8 cellular contexts compared by ENCODE assay signal in genomic region chr14:50520947-50521815, GRCh38. TPM values are rescaled to one million over a fixed set of nuclear protein-coding genes. Genes with fewer than 3 reads are reported as not detected.
DNase-seq lines count a peak whose midpoint lies in the region; ATAC-seq and TF ChIP-seq lines count a peak whose summit lies in the region.

No MANE protein-coding gene starts in this region.

- H3K4me3 Mint-ChIP-seq in naive thymus-derived CD8-positive, alpha-beta T cell: peak overlapping the region in 4 of 10 donors; percentile 25 to 73 (median 57)

- H3K9me3 ChIP-seq in Panc1 (ENCODE audit: control insufficient read depth, insufficient read depth, low read depth, low read length) (no peaks in the 10 kb centered on the region), body of pancreas (no peaks in the 10 kb centered on the region), vagina (no peaks in the 10 kb centered on the region)

- ATAC-seq in HG02623 (IDR thresholded peaks at IDR 0.05; ENCODE audit: unreplicated experiment) (peak; percentile 47), Panc1 (peak; percentile 94), body of pancreas (peak; percentile 92)
- no peak for ATAC-seq in naive thymus-derived CD8-positive, alpha-beta T cell

- no peaks in the 10 kb centered on the region for H3K27me3 Mint-ChIP-seq in naive thymus-derived CD8-positive, alpha-beta T cell

- intact Hi-C loops in Panc1 (cut with micrococcal nuclease; ENCODE audit: unreplicated experiment): no loop called here
- intact Hi-C loops in body of pancreas (cut with DNase I): no loop called here
- intact Hi-C loops in vagina (cut with DNase I): no loop called here

- peaks cover 0 to 15% (median 0%) of the 10 kb centered on the region in 3 donors for H3K36me3 Mint-ChIP-seq in naive thymus-derived CD8-positive, alpha-beta T cell

- no peaks in the 10 kb centered on the region for H3K9me3 Mint-ChIP-seq in naive thymus-derived CD8-positive, alpha-beta T cell

- CTCF ChIA-PET in Panc1 (lab: Charles Lee): no interaction called here

- H3K27me3 ChIP-seq in Panc1 (ENCODE audit: control insufficient read depth, insufficient read depth, low read length) (no peaks in the 10 kb centered on the region), body of pancreas (no peaks in the 10 kb centered on the region), vagina (no peaks in the 10 kb centered on the region)

- H3K4me3 ChIP-seq in Panc1 (ENCODE audit: low read depth in 2 of 2, low read length in 2 of 2) (no peak overlapping the region), body of pancreas (no peak overlapping the region), vagina (no peak overlapping the region)

- H3K4me1 Mint-ChIP-seq in naive thymus-derived CD8-positive, alpha-beta T cell: peaks cover 30 to 58% (median 55%) of the 10 kb centered on the region in 4 donors

- H3K4me1 ChIP-seq in Panc1 (ENCODE audit: control insufficient read depth, insufficient read depth, low read length) (peaks cover 6% of the 10 kb centered on the region), body of pancreas (peaks cover 38% of the 10 kb centered on the region), vagina (peaks cover 83% of the 10 kb centered on the region)

- H3K36me3 ChIP-seq in Panc1 (ENCODE audit: control insufficient read depth, insufficient read depth, low read length): no peaks in the 10 kb centered on the region
- H3K36me3 ChIP-seq in body of pancreas (replicated peaks in 1 of 2; ENCODE audit: insufficient read depth in 1 of 2, low read depth in 2 of 2): no peaks in the 10 kb centered on the region
- no peaks in the 10 kb centered on the region for H3K36me3 ChIP-seq in vagina

- H3K27ac ChIP-seq in Panc1 (ENCODE audit: low read length): no peak overlapping the region
- peak overlapping the region; percentile 25 to 73 (median 70) for H3K27ac ChIP-seq in body of pancreas
- H3K27ac ChIP-seq in vagina: peak overlapping the region; percentile 49

- POLR2A ChIA-PET in Panc1 (lab: Charles Lee): no interaction called here
- POLR2A ChIA-PET in naive thymus-derived CD8-positive, alpha-beta T cell (lab: Charles Lee): no interaction called here

- peak; percentile 47 for DNase-seq in GM13976 (ENCODE audit: low spot score)
- peak; percentile 69 for DNase-seq in Panc1 (ENCODE audit: low read depth, low spot score)
- DNase-seq in body of pancreas: peak; percentile 31 to 67 (median 56)
- no peak for DNase-seq in naive thymus-derived CD8-positive, alpha-beta T cell
- no peak for DNase-seq in vagina (ENCODE audit: extremely low spot score in 2 of 2)
- no peak for DNase-seq in UCSD-AML1 (lab: John Stamatoyannopoulos, UW; ENCODE audit: unreplicated experiment)
- DNase-seq in NOMO-1 (lab: John Stamatoyannopoulos, UW; ENCODE audit: unreplicated experiment in 2 of 2): no peak

- TF ChIP-seq CTCF in GM13976 (IDR thresholded peaks at IDR 0.05; ENCODE audit: borderline replicate concordance, control extremely low read depth, extremely low read depth, insufficient read depth, missing control alignments): no peak
- TF ChIP-seq CTCF in Panc1 (IDR thresholded peaks at IDR 0.05): no peak
- no peak for TF ChIP-seq CTCF in body of pancreas (IDR thresholded peaks at IDR 0.05)
- TF ChIP-seq CTCF in vagina (IDR thresholded peaks at IDR 0.05): no peak

- BruUV-seq in Panc1 (replicated peaks; lab: Mats Ljungman, UMichigan): no TSS peak

- in situ Hi-C loops in GM13976 (cut with MboI; ENCODE audit: low sequenced_read_pairs, unreplicated experiment) (no loop called here), Panc1 (cut with HindIII; ENCODE audit: low pct_unique_long_range_greater_than_20kb, low sequenced_read_pairs) (no loop called here)

- TF ChIP-seq POLR2A in body of pancreas (IDR thresholded peaks at IDR 0.05) (no peak), vagina (IDR thresholded peaks at IDR 0.05) (no peak)

- peak overlapping the region in 6 of 10 donors; percentile 15 to 86 (median 46) for H3K27ac Mint-ChIP-seq in naive thymus-derived CD8-positive, alpha-beta T cell

- 41 to 48% methylated on average over 5 of the region's 5 CpGs for WGBS in body of pancreas, 2 donors

RNA-seq across cellular contexts. Expression of gene MAP4K5, which starts 11.2 kb away (rescaled TPM):
- total RNA-seq in Panc1 (2021; ENCODE audit: unreplicated experiment) (33.1 TPM), body of pancreas (100 to 1,000 TPM; 111 to 159 TPM), vagina (158 TPM)
- polyA plus RNA-seq in Panc1 (2012; ENCODE audit: insufficient read length): 14.8 TPM
- total RNA-seq in naive thymus-derived CD8-positive, alpha-beta T cell: 10 to 100 TPM; 51.1 to 55.5 TPM
- polyA plus RNA-seq in naive thymus-derived CD8-positive, alpha-beta T cell: 10 to 100 TPM; 12.1 to 20.4 (median 17.2) TPM

RNA-seq across cellular contexts. Expression of gene ATL1, which starts 38.8 kb away (rescaled TPM):
- total RNA-seq in Panc1 (2021; ENCODE audit: unreplicated experiment) (1.5 TPM), body of pancreas (1 to 10 TPM in 1 of 2 donors, under 1 TPM in 1; 0.33 to 5.4 TPM), vagina (6.9 TPM)
- 3.0 TPM for polyA plus RNA-seq in Panc1 (2012; ENCODE audit: insufficient read length)
- total RNA-seq in naive thymus-derived CD8-positive, alpha-beta T cell: 1 to 10 TPM; 3.1 to 3.6 TPM
- polyA plus RNA-seq in naive thymus-derived CD8-positive, alpha-beta T cell: 1 to 10 TPM; 3.9 to 7.1 (median 5.2) TPM

Comparison
In these comparisons a context has a peak if more than half of its experiments do, and no peak if none do; other contexts are left out.
1. DNase-seq: peak in GM13976 (single experiment), Panc1 (single experiment) and body of pancreas (4 of 4); none in naive thymus-derived CD8-positive, alpha-beta T cell (0 of 10), vagina (0 of 2), UCSD-AML1 (single experiment) and NOMO-1 (0 of 2).
2. ATAC-seq: peak in HG02623 (single experiment), Panc1 (single experiment) and body of pancreas (single experiment); none in naive thymus-derived CD8-positive, alpha-beta T cell (0 of 2).